In genomic region chr2:182715896-182716664, GRCh38 we compare ENCODE assay signal across 8 cellular contexts. TPM values are rescaled to one million over a fixed set of nuclear protein-coding genes. Genes with fewer than 3 reads are reported as not detected.
A peak's percentile ranks its signal among the peaks of the same experiment; 100 is the strongest.
DNase-seq lines count a peak whose midpoint lies in the region; ATAC-seq and TF ChIP-seq lines count a peak whose summit lies in the region.

A gene with protein sequence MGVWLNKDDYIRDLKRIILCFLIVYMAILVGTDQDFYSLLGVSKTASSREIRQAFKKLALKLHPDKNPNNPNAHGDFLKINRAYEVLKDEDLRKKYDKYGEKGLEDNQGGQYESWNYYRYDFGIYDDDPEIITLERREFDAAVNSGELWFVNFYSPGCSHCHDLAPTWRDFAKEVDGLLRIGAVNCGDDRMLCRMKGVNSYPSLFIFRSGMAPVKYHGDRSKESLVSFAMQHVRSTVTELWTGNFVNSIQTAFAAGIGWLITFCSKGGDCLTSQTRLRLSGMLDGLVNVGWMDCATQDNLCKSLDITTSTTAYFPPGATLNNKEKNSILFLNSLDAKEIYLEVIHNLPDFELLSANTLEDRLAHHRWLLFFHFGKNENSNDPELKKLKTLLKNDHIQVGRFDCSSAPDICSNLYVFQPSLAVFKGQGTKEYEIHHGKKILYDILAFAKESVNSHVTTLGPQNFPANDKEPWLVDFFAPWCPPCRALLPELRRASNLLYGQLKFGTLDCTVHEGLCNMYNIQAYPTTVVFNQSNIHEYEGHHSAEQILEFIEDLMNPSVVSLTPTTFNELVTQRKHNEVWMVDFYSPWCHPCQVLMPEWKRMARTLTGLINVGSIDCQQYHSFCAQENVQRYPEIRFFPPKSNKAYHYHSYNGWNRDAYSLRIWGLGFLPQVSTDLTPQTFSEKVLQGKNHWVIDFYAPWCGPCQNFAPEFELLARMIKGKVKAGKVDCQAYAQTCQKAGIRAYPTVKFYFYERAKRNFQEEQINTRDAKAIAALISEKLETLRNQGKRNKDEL (plus strand): TSS chr2:182716257. CDS start chr2:182718087, 1,830 bp downstream.

- H3K4me3 ChIP-seq in dorsolateral prefrontal cortex = peak within 1 kb of the TSS; percentile 72 to 100 (median 94)
- H3K4me3 ChIP-seq in right lobe of liver = peak within 1 kb of the TSS; percentile 78 to 92 (median 79)

- ATAC-seq in HG03457 (IDR thresholded peaks at IDR 0.05; ENCODE audit: unreplicated experiment) (peak; percentile 86), right lobe of liver (peak; percentile 96 to 99 (median 97))

- TF ChIP-seq POLR2A in right lobe of liver (IDR thresholded peaks at IDR 0.05) = peak; percentile 61

- H3K27ac ChIP-seq in dorsolateral prefrontal cortex (peak within 1 kb of the TSS; percentile 13 to 96 (median 87)), right lobe of liver (peak within 1 kb of the TSS; percentile 27 to 54 (median 53))

- H3K36me3 ChIP-seq in right lobe of liver = no peaks in the 10 kb centered on the region

- TF ChIP-seq CTCF in dorsolateral prefrontal cortex (IDR thresholded peaks at IDR 0.05 in 54 of 56, conservative IDR thresholded peaks at IDR 0.05 in 2 of 56; ENCODE audit: low read depth in 1 of 56, partially characterized antibody in 56 of 56) = peak in 37 of 56 donors; percentile 12 to 61 (median 32)
- no peak for TF ChIP-seq CTCF in right lobe of liver (IDR thresholded peaks at IDR 0.05)

- peaks cover 0 to 6% (median 0%) of the 10 kb centered on the region in 4 donors for H3K4me1 ChIP-seq in right lobe of liver

- DNase-seq in C1 segment of cervical spinal cord (lab: John Stamatoyannopoulos, UW) (peak; percentile 57 to 98 (median 92)), GM19240 (ENCODE audit: insufficient read length, low spot score) (peak; percentile 46), NCI-H526 (lab: John Stamatoyannopoulos, UW) (peak; percentile 67 to 89), dorsolateral prefrontal cortex (peak; percentile 81 to 94 (median 86)), right lobe of liver (peak; percentile 91 to 92 (median 92))
- DNase-seq in activated CD4-positive, alpha-beta T cell treated with anti-CD3 and anti-CD28 coated beads, Interleukin-2, amount 50 U/mL, for 4 hours = peak; percentile 84
- DNase-seq in stimulated activated CD4-positive, alpha-beta T cell treated with anti-CD3 and anti-CD28 coated beads, Interleukin-4, amount 100 ng/mL, for 4 hours = peak; percentile 87 to 88

- WGBS in right lobe of liver (ENCODE audit: insufficient coverage, low coverage, low lambda C conversion rate, missing lambda C conversion rate) = 0% methylated on average over 7 of the region's 69 CpGs

- no peaks in the 10 kb centered on the region for H3K9me3 ChIP-seq in right lobe of liver

- intact Hi-C loops in dorsolateral prefrontal cortex (cut with DNase I) (no loop called here), right lobe of liver (cut with DNase I) (no loop called here)

- H3K27me3 ChIP-seq in dorsolateral prefrontal cortex (no peaks in the 10 kb centered on the region), right lobe of liver (no peaks in the 10 kb centered on the region)

RNA-seq across cellular contexts. Expression of the gene that starts here (rescaled TPM):
- 10 to 100 TPM; 27.0 to 94.1 (median 66.9) TPM for total RNA-seq in dorsolateral prefrontal cortex
- total RNA-seq in right lobe of liver = 10 to 100 TPM; 26.1 to 37.7 (median 33.0) TPM

Comparison
In these comparisons a context has a peak if more than half of its experiments do, and no peak if none do; other contexts are left out.
1. Peak in every context shown above with its lines: DNase-seq, ATAC-seq, H3K4me3 ChIP-seq and H3K27ac ChIP-seq.
2. CTCF ChIP-seq: peak in dorsolateral prefrontal cortex (37 of 56); none in right lobe of liver (0 of 4).